ENCODE assay signal across 12 cellular contexts in genomic region chr3:38458796-38459498, GRCh38. TPM values are rescaled to one million over a fixed set of nuclear protein-coding genes. Genes with fewer than 3 reads are reported as not detected.
A peak's percentile ranks its signal among the peaks of the same experiment; 100 is the strongest.
DNase-seq lines count a peak whose midpoint lies in the region; ATAC-seq and TF ChIP-seq lines count a peak whose summit lies in the region.
"Had no signal": no experiment of that assay in that cellular context is flagged by ENCODE, and none has a peak within 500 bp of the region (broad histone marks: within the 10 kb centered on the region; RNA-seq: fewer than 3 reads in every experiment).

No MANE protein-coding gene starts in this region.

- H3K36me3 ChIP-seq in PC-3 (ENCODE audit: low read depth, low read length) (no peaks in the 10 kb centered on the region), osteoblast (ENCODE audit: insufficient read depth, low read length) (no peaks in the 10 kb centered on the region)
- H3K36me3 ChIP-seq: neutrophil had no signal

- H3F3A ChIP-seq in PC-3 (ENCODE audit: low read length, unreplicated experiment) = no peaks in the 10 kb centered on the region

- no peak overlapping the region for H3K9ac ChIP-seq in PC-3 (ENCODE audit: low read length)

- no peaks in the 10 kb centered on the region for H3K27me3 ChIP-seq in PC-3 (ENCODE audit: low read length)
- no peaks in the 10 kb centered on the region for H3K27me3 ChIP-seq in osteoblast (ENCODE audit: insufficient read depth, low read length)

- BruUV-seq in PC-3 (replicated peaks; lab: Mats Ljungman, UMichigan) = no TSS peak

- H3K4me3 ChIP-seq in PC-3 (ENCODE audit: low read length) (peak overlapping the region; percentile 30; the same call in 1 of the 2 replicates), osteoblast (ENCODE audit: insufficient read depth, low read length) (peak overlapping the region; percentile 60)

- CTCF ChIA-PET in PC-3 (lab: Charles Lee) = no interaction called here

- peaks cover 30% of the 10 kb centered on the region for H3K79me2 ChIP-seq in PC-3 (ENCODE audit: low read length)
- H3K79me2 ChIP-seq in osteoblast (ENCODE audit: insufficient read depth, low read length) = peaks cover 6% of the 10 kb centered on the region

- H3K4me2 ChIP-seq in PC-3 (ENCODE audit: low read length) = peak overlapping the region; percentile 56
- H3K4me2 ChIP-seq in osteoblast (ENCODE audit: insufficient read depth, low read length) = peak overlapping the region; percentile 82

- H2AFZ ChIP-seq in PC-3 (ENCODE audit: low read length) (peak overlapping the region; percentile 27; the same call in 1 of the 2 replicates), osteoblast (ENCODE audit: low read length) (peak overlapping the region; percentile 65)

- DNase-seq in COLO829 (ENCODE audit: low spot score) = peak; percentile 85
- DNase-seq in PC-3 = peak; percentile 66
- DNase-seq in fibroblast of gingiva (ENCODE audit: low read depth) = peak; percentile 89
- peak; percentile 98 for DNase-seq in osteoblast (ENCODE audit: insufficient read length, low spot score, missing footprints)
- no peak for DNase-seq in activated CD8-positive, alpha-beta memory T cell treated with anti-CD3 and anti-CD28 coated beads for 24 hours
- DNase-seq in islet precursor cell = no peak
- DNase-seq in putamen (ENCODE audit: low spot score) = no peak
- DNase-seq: CD4-positive, alpha-beta memory T cell had no signal

- POLR2A ChIA-PET in PC-3 (lab: Charles Lee; ENCODE audit: unreplicated experiment) = no interaction called here

- H3K27ac ChIP-seq in PC-3 (ENCODE audit: low read length) (no peak overlapping the region), osteoblast (ENCODE audit: low read depth, low read length) (peak overlapping the region; percentile 36)
- H3K27ac ChIP-seq: epithelial cell of prostate, neutrophil had no signal

- intact Hi-C loops in PC-3 (cut with micrococcal nuclease) = loop anchor here (10.0 kb wide), 2 partner anchors 324 to 454 kb away; partner anchors contain the start of genes ACAA1 and MYD88

- TF ChIP-seq CTCF in PC-3 (conservative IDR thresholded peaks at IDR 0.05; ENCODE audit: low read depth, low read length) = no peak
- TF ChIP-seq CTCF in osteoblast (IDR thresholded peaks at IDR 0.05; ENCODE audit: extremely low read depth, low read depth, low read length) = no peak

- H3K4me1 ChIP-seq in PC-3 (ENCODE audit: insufficient read depth, low read length) (peaks cover 23% of the 10 kb centered on the region; the same call in 1 of the 2 replicates), osteoblast (ENCODE audit: insufficient read depth, low read length) (peaks cover 23% of the 10 kb centered on the region)

- H3K9me2 ChIP-seq in PC-3 (replicated peaks; ENCODE audit: low read length) = no peaks in the 10 kb centered on the region

- ATAC-seq in PC-3 (peak; percentile 56), GM21367 (IDR thresholded peaks at IDR 0.05; ENCODE audit: unreplicated experiment) (no peak)
- ATAC-seq: stimulated activated memory B cell treated with anti-CD40 and anti-IgM and Interleukin-4, amounts not matched to agents 10 μg/mL and 1 μg/mL and 100 μg/mL, for 72 hours had no signal

- H3K9me3 ChIP-seq in PC-3 (ENCODE audit: low read length) (no peaks in the 10 kb centered on the region), osteoblast (ENCODE audit: low read depth, low read length) (no peaks in the 10 kb centered on the region)
- H3K9me3 ChIP-seq: neutrophil had no signal

- H4K20me1 ChIP-seq in PC-3 (ENCODE audit: low read length) (no peaks in the 10 kb centered on the region), osteoblast (ENCODE audit: insufficient read depth, low read length) (peaks cover 8% of the 10 kb centered on the region)

RNA-seq across cellular contexts. Expression of gene ACVR2B, which starts 5.3 kb away (rescaled TPM):
- total RNA-seq in PC-3 (2014; rRNA removed) = 1.5 and 1.8 TPM in 2 replicates
- 2.9 and 3.6 TPM in 2 replicates for total RNA-seq in osteoblast

RNA-seq across cellular contexts. Expression of gene EXOG, which starts 37.2 kb away (rescaled TPM):
- 10.0 and 11.3 TPM in 2 replicates for total RNA-seq in PC-3 (2014; rRNA removed)
- 14.5 and 20.0 TPM in 2 replicates for total RNA-seq in osteoblast

Comparison
In these comparisons a context has a peak if more than half of its experiments do, and no peak if none do; other contexts are left out.
1. DNase-seq: peak in COLO829 (single experiment), PC-3 (single experiment), fibroblast of gingiva (single experiment) and osteoblast (single experiment); none in activated CD8-positive, alpha-beta memory T cell treated with anti-CD3 and anti-CD28 coated beads for 24 hours (single experiment), islet precursor cell (single experiment) and putamen (single experiment).